In the genomic region with DNA sequence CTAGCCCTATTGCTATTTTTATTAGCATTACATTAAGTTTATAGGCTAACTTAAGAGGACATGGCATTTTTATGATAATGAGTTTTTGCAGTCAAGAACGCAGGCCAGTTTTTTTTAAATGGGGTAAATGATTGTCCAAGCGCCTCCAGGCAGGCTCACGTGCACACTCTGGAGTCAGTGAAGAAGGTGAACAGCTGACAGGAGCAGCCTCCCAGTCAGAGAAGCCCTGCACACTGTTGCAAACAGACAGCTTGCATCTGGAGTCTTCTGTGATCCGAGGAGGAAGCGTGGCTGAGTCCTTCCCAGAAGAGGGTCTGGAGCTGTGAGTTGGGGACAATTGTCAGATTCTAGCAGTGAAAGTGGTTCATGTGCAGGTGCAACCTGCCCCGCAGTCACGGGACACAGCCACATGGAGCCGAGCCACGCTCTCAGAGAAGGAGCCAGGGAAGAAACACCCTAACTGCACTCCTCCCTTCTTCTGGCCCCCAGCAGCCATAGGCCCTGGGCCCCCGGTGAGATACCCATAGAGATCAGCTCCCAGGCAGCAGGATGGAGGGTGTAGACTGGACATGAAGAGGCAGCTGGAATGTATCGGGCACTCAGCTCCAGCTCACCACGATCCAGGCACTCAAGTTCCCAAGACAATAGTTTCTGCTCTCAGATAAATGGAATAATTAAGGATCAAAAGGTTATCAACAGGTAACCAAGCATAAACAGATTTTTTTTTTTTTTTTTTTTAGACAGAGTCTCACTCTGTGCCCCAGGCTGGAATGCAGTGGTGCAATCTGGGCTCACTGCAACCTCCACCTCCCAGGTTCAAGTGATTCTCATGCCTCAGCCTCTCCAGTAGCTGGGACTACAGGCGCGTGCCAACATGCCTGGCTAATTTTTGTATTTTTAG, we compare ENCODE assay signal across 1 cellular context.
TF ChIP-seq lines count a peak whose summit lies in the region.

No MANE protein-coding gene starts in this region.

TF ChIP-seq in HEK293, 187 proteins besides CTCF, POLR2A, EP300 and RAD21 (continued from another document):
- TF ChIP-seq ZNF184 (tag by site-specific recombination; IDR thresholded peaks at IDR 0.05) (no peak), HOXC10 (CRISPR knock-in tag; IDR thresholded peaks at IDR 0.05) (no peak), ZNF423 (tag by site-specific recombination; IDR thresholded peaks at IDR 0.05) (0 out of 2 replicates have a peak, but pooled peaks have one; percentile 61), ZNF600 (tag by site-specific recombination; IDR thresholded peaks at IDR 0.05) (peak; percentile 69), ZNF610 (tag by site-specific recombination; IDR thresholded peaks at IDR 0.05; ENCODE audit: borderline replicate concordance) (0 out of 2 replicates have a peak, but pooled peaks have one; percentile 23), ZNF132 (tag by site-specific recombination; IDR thresholded peaks at IDR 0.05; ENCODE audit: borderline replicate concordance) (no peak), EGR2 (tag by site-specific recombination; IDR thresholded peaks at IDR 0.05; ENCODE audit: low read depth) (no peak), ZBTB1 (tag by site-specific recombination; IDR thresholded peaks at IDR 0.05) (no peak), ZNF776 (tag by site-specific recombination; IDR thresholded peaks at IDR 0.05; ENCODE audit: borderline replicate concordance) (no peak), ZNF394 (tag by site-specific recombination; IDR thresholded peaks at IDR 0.05; ENCODE audit: borderline replicate concordance) (peak; percentile 57; the same call in 1 of the 2 replicates), SP7 (tag by site-specific recombination; IDR thresholded peaks at IDR 0.05) (peak; percentile 31; the same call in 1 of the 2 replicates), ZNF544 (tag by site-specific recombination; IDR thresholded peaks at IDR 0.05) (no peak), ZNF138 (tag by site-specific recombination; IDR thresholded peaks at IDR 0.05; ENCODE audit: borderline replicate concordance) (no peak), ZNF223 (tag by site-specific recombination; IDR thresholded peaks at IDR 0.05) (no peak), ZFP41 (tag by site-specific recombination; IDR thresholded peaks at IDR 0.05; ENCODE audit: borderline replicate concordance) (no peak), SP3 (tag by site-specific recombination; IDR thresholded peaks at IDR 0.05) (no peak), ZNF114 (tag by site-specific recombination; IDR thresholded peaks at IDR 0.05) (no peak), OSR2 (tag by site-specific recombination; IDR thresholded peaks at IDR 0.05) (peak; percentile 86), ZNF555 (tag by site-specific recombination; conservative IDR thresholded peaks at IDR 0.05) (no peak), MYNN (tag by site-specific recombination; IDR thresholded peaks at IDR 0.05; ENCODE audit: borderline replicate concordance) (no peak), GFI1B (tag by site-specific recombination; IDR thresholded peaks at IDR 0.05) (no peak), ZNF660 (tag by site-specific recombination; IDR thresholded peaks at IDR 0.05) (no peak), MZF1 (tag by site-specific recombination; IDR thresholded peaks at IDR 0.05; ENCODE audit: borderline replicate concordance) (no peak)
- TF ChIP-seq, protein P1, sequence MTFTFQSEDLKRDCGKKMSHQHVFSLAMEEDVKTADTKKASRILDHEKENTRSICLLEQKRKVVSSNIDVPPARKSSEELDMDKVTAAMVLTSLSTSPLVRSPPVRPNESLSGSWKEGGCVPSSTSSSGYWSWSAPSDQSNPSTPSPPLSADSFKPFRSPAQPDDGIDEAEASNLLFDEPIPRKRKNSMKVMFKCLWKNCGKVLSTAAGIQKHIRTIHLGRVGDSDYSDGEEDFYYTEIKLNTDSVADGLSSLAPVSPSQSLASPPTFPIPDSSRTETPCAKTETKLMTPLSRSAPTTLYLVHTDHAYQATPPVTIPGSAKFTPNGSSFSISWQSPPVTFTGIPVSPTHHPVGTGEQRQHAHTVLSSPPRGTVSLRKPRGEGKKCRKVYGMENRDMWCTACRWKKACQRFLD (tag by site-specific recombination; IDR thresholded peaks at IDR 0.05), result no peak
- TF ChIP-seq, protein P2, sequence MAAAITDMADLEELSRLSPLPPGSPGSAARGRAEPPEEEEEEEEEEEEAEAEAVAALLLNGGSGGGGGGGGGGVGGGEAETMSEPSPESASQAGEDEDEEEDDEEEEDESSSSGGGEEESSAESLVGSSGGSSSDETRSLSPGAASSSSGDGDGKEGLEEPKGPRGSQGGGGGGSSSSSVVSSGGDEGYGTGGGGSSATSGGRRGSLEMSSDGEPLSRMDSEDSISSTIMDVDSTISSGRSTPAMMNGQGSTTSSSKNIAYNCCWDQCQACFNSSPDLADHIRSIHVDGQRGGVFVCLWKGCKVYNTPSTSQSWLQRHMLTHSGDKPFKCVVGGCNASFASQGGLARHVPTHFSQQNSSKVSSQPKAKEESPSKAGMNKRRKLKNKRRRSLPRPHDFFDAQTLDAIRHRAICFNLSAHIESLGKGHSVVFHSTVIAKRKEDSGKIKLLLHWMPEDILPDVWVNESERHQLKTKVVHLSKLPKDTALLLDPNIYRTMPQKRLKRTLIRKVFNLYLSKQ (tag by site-specific recombination; IDR thresholded peaks at IDR 0.05; ENCODE audit: borderline replicate concordance), result no peak
- TF ChIP-seq, protein P3, sequence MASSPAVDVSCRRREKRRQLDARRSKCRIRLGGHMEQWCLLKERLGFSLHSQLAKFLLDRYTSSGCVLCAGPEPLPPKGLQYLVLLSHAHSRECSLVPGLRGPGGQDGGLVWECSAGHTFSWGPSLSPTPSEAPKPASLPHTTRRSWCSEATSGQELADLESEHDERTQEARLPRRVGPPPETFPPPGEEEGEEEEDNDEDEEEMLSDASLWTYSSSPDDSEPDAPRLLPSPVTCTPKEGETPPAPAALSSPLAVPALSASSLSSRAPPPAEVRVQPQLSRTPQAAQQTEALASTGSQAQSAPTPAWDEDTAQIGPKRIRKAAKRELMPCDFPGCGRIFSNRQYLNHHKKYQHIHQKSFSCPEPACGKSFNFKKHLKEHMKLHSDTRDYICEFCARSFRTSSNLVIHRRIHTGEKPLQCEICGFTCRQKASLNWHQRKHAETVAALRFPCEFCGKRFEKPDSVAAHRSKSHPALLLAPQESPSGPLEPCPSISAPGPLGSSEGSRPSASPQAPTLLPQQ (tag by site-specific recombination; IDR thresholded peaks at IDR 0.05), result no peak
